8 cellular contexts compared by ENCODE assay signal in genomic region chr22:37419916-37420655, GRCh38. TPM values are rescaled to one million over a fixed set of nuclear protein-coding genes. Genes with fewer than 3 reads are reported as not detected.
DNase-seq lines count a peak whose midpoint lies in the region; ATAC-seq and TF ChIP-seq lines count a peak whose summit lies in the region.

No MANE protein-coding gene starts in this region.

- no peak overlapping the region for H2BK15ac ChIP-seq in IMR-90 (ENCODE audit: low read depth, low read length)

- no peak overlapping the region for H3K9ac ChIP-seq in IMR-90 (ENCODE audit: low read depth, low read length)

- DNase-seq in 8988T (peak; percentile 62), IMR-90 (peak; percentile 17), brain microvascular endothelial cell (no peak), right lobe of liver (no peak), NCI-H128 (lab: John Stamatoyannopoulos, UW; ENCODE audit: unreplicated experiment) (no peak), hypothalamus (lab: John Stamatoyannopoulos, UW) (no peak), occipital lobe (lab: John Stamatoyannopoulos, UW) (no peak)

- no peak for TF ChIP-seq CTCF in IMR-90 (conservative IDR thresholded peaks at IDR 0.05; ENCODE audit: low read depth, low read length)
- no peak for TF ChIP-seq CTCF in brain microvascular endothelial cell (IDR thresholded peaks at IDR 0.05; ENCODE audit: low read depth, low read length, missing control alignments)
- no peak for TF ChIP-seq CTCF in right lobe of liver (IDR thresholded peaks at IDR 0.05)

- intact Hi-C loops in IMR-90 (cut with micrococcal nuclease) (no loop called here), right lobe of liver (cut with DNase I) (no loop called here)

- peaks cover 0 to 14% of the 10 kb centered on the region in 2 experiments; a peak in 2 of 4 replicates for H3K79me1 ChIP-seq in IMR-90 (ENCODE audit: low read depth in 1 of 2, low read length in 2 of 2)

- H3K4me2 ChIP-seq in IMR-90 (ENCODE audit: low read depth, low read length) = peak overlapping the region; percentile 83

- H4K20me1 ChIP-seq in IMR-90 (ENCODE audit: insufficient read depth, low read length) = peaks cover 46% of the 10 kb centered on the region

- H3K4me1 ChIP-seq in IMR-90 (ENCODE audit: control insufficient read depth, insufficient read depth, low read length) (peaks cover 7% of the 10 kb centered on the region), right lobe of liver (peaks cover 0 to 9% (median 0%) of the 10 kb centered on the region in 4 donors)

- 2% methylated on average over 32 of the region's 75 CpGs; no CpG with 5 or more reads in 1 of the 2 experiments for WGBS in IMR-90 (ENCODE audit: extremely low coverage in 2 of 2, insufficient read length in 1 of 2), 2 experiments
- WGBS in right lobe of liver (ENCODE audit: insufficient coverage, low coverage, low lambda C conversion rate, missing lambda C conversion rate) = 12% methylated on average over 24 of the region's 75 CpGs

- H3K9me1 ChIP-seq in IMR-90 (ENCODE audit: insufficient read depth, low read length) = no peaks in the 10 kb centered on the region

- H2BK5ac ChIP-seq in IMR-90 (ENCODE audit: low read depth, low read length, poor library complexity, severe bottlenecking) = no peak overlapping the region

- H2BK120ac ChIP-seq in IMR-90 (ENCODE audit: low read depth, low read length) = no peak overlapping the region

- CTCF ChIA-PET in IMR-90 (lab: Yijun Ruan, JAX) = no interaction called here

- no peak overlapping the region for H3K56ac ChIP-seq in IMR-90 (ENCODE audit: extremely low read depth, insufficient read depth, low read length)

- dilution Hi-C loops in IMR-90 (cut with HindIII; ENCODE audit: low sequenced_read_pairs, unreplicated experiment) = no loop called here

- peak overlapping the region; percentile 64 for H2AFZ ChIP-seq in IMR-90 (replicated peaks; ENCODE audit: low read length, poor library complexity)

- H3K4me3 ChIP-seq in IMR-90 (ENCODE audit: insufficient read depth, low read depth, low read length) = peak overlapping the region; percentile 51
- H3K4me3 ChIP-seq in brain microvascular endothelial cell (ENCODE audit: low read depth, low read length) = peak overlapping the region; percentile 41
- no peak overlapping the region for H3K4me3 ChIP-seq in right lobe of liver

- H2BK20ac ChIP-seq in IMR-90 (ENCODE audit: low read depth, low read length) = no peak overlapping the region

- H3K9me3 ChIP-seq in IMR-90 (ENCODE audit: control insufficient read depth, insufficient read depth, low read length) (no peaks in the 10 kb centered on the region), right lobe of liver (no peaks in the 10 kb centered on the region)

- H3K4ac ChIP-seq in IMR-90 (ENCODE audit: low read depth, low read length) = 0 out of 2 replicates have a peak overlapping the region, but pooled peaks have one; percentile 6

- H3K27ac ChIP-seq in IMR-90 (ENCODE audit: insufficient read depth, low read length) (no peak overlapping the region; the same call in 1 of the 2 replicates), brain microvascular endothelial cell (no peak overlapping the region), right lobe of liver (no peak overlapping the region)

- POLR2A ChIA-PET in IMR-90 (lab: Charles Lee; ENCODE audit: unreplicated experiment) = no interaction called here

- no peak overlapping the region for H4K5ac ChIP-seq in IMR-90 (ENCODE audit: low read depth, low read length)

- H3K14ac ChIP-seq in IMR-90 (replicated peaks; ENCODE audit: low read depth, low read length) = no peak overlapping the region

- TF ChIP-seq POLR2A in IMR-90 (IDR thresholded peaks at IDR 0.05; ENCODE audit: low read depth, low read length) (no peak), right lobe of liver (IDR thresholded peaks at IDR 0.05) (no peak)

- in situ Hi-C loops in IMR-90 (cut with MboI; ENCODE audit: low sequenced_read_pairs) = no loop called here
- in situ Hi-C loops in brain microvascular endothelial cell (cut with HindIII; ENCODE audit: low pct_ligation_motif_present, low sequenced_read_pairs) = no loop called here

- no peak overlapping the region for H2AK5ac ChIP-seq in IMR-90 (ENCODE audit: low read depth, low read length)

- peak overlapping the region; percentile 39 for H2AK9ac ChIP-seq in IMR-90 (replicated peaks; ENCODE audit: low read depth, low read length, poor library complexity)

- BruUV-seq in IMR-90 (replicated peaks; lab: Mats Ljungman, UMichigan) = no TSS peak

- H3K18ac ChIP-seq in IMR-90 (ENCODE audit: low read depth, low read length) = no peak overlapping the region

- TF ChIP-seq RAD21 in IMR-90 (IDR thresholded peaks at IDR 0.05; ENCODE audit: low read length) = no peak

- H3K23ac ChIP-seq in IMR-90 (ENCODE audit: low read depth, low read length) = peak overlapping the region; percentile 50; the same call in 1 of the 2 replicates

- H4K91ac ChIP-seq in IMR-90 (ENCODE audit: insufficient read depth, low read depth, low read length) = no peak overlapping the region

- peak overlapping the region in 1 of 2 experiments; percentile 5; a peak in 1 of 4 replicates for H4K8ac ChIP-seq in IMR-90 (ENCODE audit: low read depth in 2 of 2, low read length in 2 of 2)

- H3K36me3 ChIP-seq in IMR-90 (ENCODE audit: control insufficient read depth, insufficient read depth, low read length) (no peaks in the 10 kb centered on the region), brain microvascular endothelial cell (replicated peaks) (no peaks in the 10 kb centered on the region), right lobe of liver (no peaks in the 10 kb centered on the region)

- H3K27me3 ChIP-seq in IMR-90 (ENCODE audit: control insufficient read depth, insufficient read depth, low read length) = peaks cover 2% of the 10 kb centered on the region; the same call in 1 of the 2 replicates
- H3K27me3 ChIP-seq in brain microvascular endothelial cell (replicated peaks) = peaks cover 3% of the 10 kb centered on the region
- H3K27me3 ChIP-seq in right lobe of liver = peaks cover 0 to 4% of the 10 kb centered on the region in 2 donors

- ATAC-seq in IMR-90 (ENCODE audit: low read depth) (peak; percentile 63), right lobe of liver (peak in 3 of 4 donors; percentile 30 to 52 (median 52)), HG02938 (IDR thresholded peaks at IDR 0.05; ENCODE audit: unreplicated experiment) (no peak)

TF ChIP-seq in IMR-90, 13 proteins besides CTCF, POLR2A, EP300 and RAD21:
- TF ChIP-seq MAFK (IDR thresholded peaks at IDR 0.05; ENCODE audit: low read depth, low read length) (no peak), SMC3 (IDR thresholded peaks at IDR 0.05; ENCODE audit: low read depth, low read length) (no peak), FOS (IDR thresholded peaks at IDR 0.05; ENCODE audit: low read depth, low read length) (no peak)
TF ChIP-seq in IMR-90: peak in this region for 0.

RNA-seq across cellular contexts. Expression of gene ELFN2, which starts 7.2 kb away (rescaled TPM):
- total RNA-seq in IMR-90 (2012; rRNA removed) (0.72 and 0.83 TPM in 2 replicates), right lobe of liver (under 1 TPM; 0.07 to 0.93 (median 0.49) TPM), occipital lobe (14.7 TPM)
- polyA plus RNA-seq in IMR-90 (2012; rRNA removed) = 5.0 and 6.3 TPM in 2 replicates
- 2.2 and 4.8 TPM in 2 replicates for polyA plus RNA-seq in IMR-90 (2012; cell fraction: cytosol; rRNA removed)
- polyA plus RNA-seq in IMR-90 (2012; cell fraction: nucleus; rRNA removed; ENCODE audit: low replicate concordance) = 13.5 and 26.9 TPM in 2 replicates

Comparison
In these comparisons a context has a peak if more than half of its experiments do, and no peak if none do; other contexts are left out.
1. DNase-seq: peak in 8988T (single experiment) and IMR-90 (single experiment); none in brain microvascular endothelial cell (single experiment), right lobe of liver (0 of 3), NCI-H128 (single experiment), hypothalamus (0 of 51) and occipital lobe (single experiment).
2. H3K4me3 ChIP-seq: peak in IMR-90 (single experiment) and brain microvascular endothelial cell (single experiment); none in right lobe of liver (0 of 3).